ENCODE assay signal across 1 cellular context in genomic region chr1:180935326-180936109, GRCh38.
TF ChIP-seq lines count a peak whose summit lies in the region.

No MANE protein-coding gene starts in this region.

TF ChIP-seq in HepG2, 621 proteins besides CTCF, POLR2A, EP300 and RAD21 (continued from another document and continues in another):
- TF ChIP-seq ZNF318 (CRISPR knock-in tag; IDR thresholded peaks at IDR 0.05) (no peak), MEIS2 (CRISPR knock-in tag; IDR thresholded peaks at IDR 0.05) (peak; percentile 82), ZNF468 (CRISPR knock-in tag; IDR thresholded peaks at IDR 0.05) (no peak), UBTF (CRISPR knock-in tag; IDR thresholded peaks at IDR 0.05) (peak; percentile 82), BORCS8-MEF2B (CRISPR knock-in tag; IDR thresholded peaks at IDR 0.05) (peak; percentile 70; the same call in 1 of the 2 replicates), SSRP1 (CRISPR knock-in tag; IDR thresholded peaks at IDR 0.05) (no peak), ZBTB1 (CRISPR knock-in tag; IDR thresholded peaks at IDR 0.05; ENCODE audit: borderline replicate concordance) (peak; percentile 33; the same call in 1 of the 2 replicates), BHLHE40 (IDR thresholded peaks at IDR 0.05; ENCODE audit: low read length) (no peak), BCL3 (CRISPR knock-in tag; IDR thresholded peaks at IDR 0.05) (no peak), ZNF331 (CRISPR knock-in tag; IDR thresholded peaks at IDR 0.05) (peak; percentile 79), KMT2A (CRISPR knock-in tag; IDR thresholded peaks at IDR 0.05) (0 out of 2 replicates have a peak, but pooled peaks have one; percentile 28), YEATS4 (CRISPR knock-in tag; IDR thresholded peaks at IDR 0.05; ENCODE audit: borderline replicate concordance) (peak; percentile 61; the same call in 1 of the 2 replicates), ZFP36L1 (CRISPR knock-in tag; IDR thresholded peaks at IDR 0.05) (peak; percentile 60; the same call in 1 of the 2 replicates), SAP130 (CRISPR knock-in tag; IDR thresholded peaks at IDR 0.05; ENCODE audit: low read depth) (peak; percentile 83), ZNF251 (CRISPR knock-in tag; IDR thresholded peaks at IDR 0.05) (no peak), NONO (IDR thresholded peaks at IDR 0.05) (no peak), NONO (CRISPR knock-in tag; conservative IDR thresholded peaks at IDR 0.05) (peak; percentile 67), ZFP91 (CRISPR knock-in tag; IDR thresholded peaks at IDR 0.05; ENCODE audit: borderline replicate concordance) (peak; percentile 75), SP2 (CRISPR knock-in tag; IDR thresholded peaks at IDR 0.05) (peak; percentile 9; the same call in 1 of the 2 replicates), THAP11 (CRISPR knock-in tag; IDR thresholded peaks at IDR 0.05) (0 out of 2 replicates have a peak, but pooled peaks have one; percentile 25), SKI (IDR thresholded peaks at IDR 0.05; ENCODE audit: partially characterized antibody) (peak; percentile 57), GATAD2A (CRISPR knock-in tag; IDR thresholded peaks at IDR 0.05) (peak; percentile 51; the same call in 1 of the 2 replicates), ZIK1 (CRISPR knock-in tag; IDR thresholded peaks at IDR 0.05; ENCODE audit: borderline replicate concordance, low read depth) (0 out of 2 replicates have a peak, but pooled peaks have one; percentile 34)
- TF ChIP-seq, protein P1, sequence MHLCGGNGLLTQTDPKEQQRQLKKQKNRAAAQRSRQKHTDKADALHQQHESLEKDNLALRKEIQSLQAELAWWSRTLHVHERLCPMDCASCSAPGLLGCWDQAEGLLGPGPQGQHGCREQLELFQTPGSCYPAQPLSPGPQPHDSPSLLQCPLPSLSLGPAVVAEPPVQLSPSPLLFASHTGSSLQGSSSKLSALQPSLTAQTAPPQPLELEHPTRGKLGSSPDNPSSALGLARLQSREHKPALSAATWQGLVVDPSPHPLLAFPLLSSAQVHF (CRISPR knock-in tag; IDR thresholded peaks at IDR 0.05): peak; percentile 52; the same call in 1 of the 2 replicates
- TF ChIP-seq, protein P2, sequence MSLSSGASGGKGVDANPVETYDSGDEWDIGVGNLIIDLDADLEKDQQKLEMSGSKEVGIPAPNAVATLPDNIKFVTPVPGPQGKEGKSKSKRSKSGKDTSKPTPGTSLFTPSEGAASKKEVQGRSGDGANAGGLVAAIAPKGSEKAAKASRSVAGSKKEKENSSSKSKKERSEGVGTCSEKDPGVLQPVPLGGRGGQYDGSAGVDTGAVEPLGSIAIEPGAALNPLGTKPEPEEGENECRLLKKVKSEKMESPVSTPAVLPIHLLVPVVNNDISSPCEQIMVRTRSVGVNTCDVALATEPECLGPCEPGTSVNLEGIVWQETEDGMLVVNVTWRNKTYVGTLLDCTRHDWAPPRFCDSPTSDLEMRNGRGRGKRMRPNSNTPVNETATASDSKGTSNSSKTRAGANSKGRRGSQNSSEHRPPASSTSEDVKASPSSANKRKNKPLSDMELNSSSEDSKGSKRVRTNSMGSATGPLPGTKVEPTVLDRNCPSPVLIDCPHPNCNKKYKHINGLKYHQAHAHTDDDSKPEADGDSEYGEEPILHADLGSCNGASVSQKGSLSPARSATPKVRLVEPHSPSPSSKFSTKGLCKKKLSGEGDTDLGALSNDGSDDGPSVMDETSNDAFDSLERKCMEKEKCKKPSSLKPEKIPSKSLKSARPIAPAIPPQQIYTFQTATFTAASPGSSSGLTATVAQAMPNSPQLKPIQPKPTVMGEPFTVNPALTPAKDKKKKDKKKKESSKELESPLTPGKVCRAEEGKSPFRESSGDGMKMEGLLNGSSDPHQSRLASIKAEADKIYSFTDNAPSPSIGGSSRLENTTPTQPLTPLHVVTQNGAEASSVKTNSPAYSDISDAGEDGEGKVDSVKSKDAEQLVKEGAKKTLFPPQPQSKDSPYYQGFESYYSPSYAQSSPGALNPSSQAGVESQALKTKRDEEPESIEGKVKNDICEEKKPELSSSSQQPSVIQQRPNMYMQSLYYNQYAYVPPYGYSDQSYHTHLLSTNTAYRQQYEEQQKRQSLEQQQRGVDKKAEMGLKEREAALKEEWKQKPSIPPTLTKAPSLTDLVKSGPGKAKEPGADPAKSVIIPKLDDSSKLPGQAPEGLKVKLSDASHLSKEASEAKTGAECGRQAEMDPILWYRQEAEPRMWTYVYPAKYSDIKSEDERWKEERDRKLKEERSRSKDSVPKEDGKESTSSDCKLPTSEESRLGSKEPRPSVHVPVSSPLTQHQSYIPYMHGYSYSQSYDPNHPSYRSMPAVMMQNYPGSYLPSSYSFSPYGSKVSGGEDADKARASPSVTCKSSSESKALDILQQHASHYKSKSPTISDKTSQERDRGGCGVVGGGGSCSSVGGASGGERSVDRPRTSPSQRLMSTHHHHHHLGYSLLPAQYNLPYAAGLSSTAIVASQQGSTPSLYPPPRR (CRISPR knock-in tag; IDR thresholded peaks at IDR 0.05; ENCODE audit: borderline replicate concordance): no peak
- TF ChIP-seq, protein P3, sequence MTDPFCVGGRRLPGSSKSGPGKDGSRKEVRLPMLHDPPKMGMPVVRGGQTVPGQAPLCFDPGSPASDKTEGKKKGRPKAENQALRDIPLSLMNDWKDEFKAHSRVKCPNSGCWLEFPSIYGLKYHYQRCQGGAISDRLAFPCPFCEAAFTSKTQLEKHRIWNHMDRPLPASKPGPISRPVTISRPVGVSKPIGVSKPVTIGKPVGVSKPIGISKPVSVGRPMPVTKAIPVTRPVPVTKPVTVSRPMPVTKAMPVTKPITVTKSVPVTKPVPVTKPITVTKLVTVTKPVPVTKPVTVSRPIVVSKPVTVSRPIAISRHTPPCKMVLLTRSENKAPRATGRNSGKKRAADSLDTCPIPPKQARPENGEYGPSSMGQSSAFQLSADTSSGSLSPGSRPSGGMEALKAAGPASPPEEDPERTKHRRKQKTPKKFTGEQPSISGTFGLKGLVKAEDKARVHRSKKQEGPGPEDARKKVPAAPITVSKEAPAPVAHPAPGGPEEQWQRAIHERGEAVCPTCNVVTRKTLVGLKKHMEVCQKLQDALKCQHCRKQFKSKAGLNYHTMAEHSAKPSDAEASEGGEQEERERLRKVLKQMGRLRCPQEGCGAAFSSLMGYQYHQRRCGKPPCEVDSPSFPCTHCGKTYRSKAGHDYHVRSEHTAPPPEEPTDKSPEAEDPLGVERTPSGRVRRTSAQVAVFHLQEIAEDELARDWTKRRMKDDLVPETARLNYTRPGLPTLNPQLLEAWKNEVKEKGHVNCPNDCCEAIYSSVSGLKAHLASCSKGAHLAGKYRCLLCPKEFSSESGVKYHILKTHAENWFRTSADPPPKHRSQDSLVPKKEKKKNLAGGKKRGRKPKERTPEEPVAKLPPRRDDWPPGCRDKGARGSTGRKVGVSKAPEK (CRISPR knock-in tag; IDR thresholded peaks at IDR 0.05; ENCODE audit: borderline replicate concordance): 0 out of 2 replicates have a peak, but pooled peaks have one; percentile 6
- TF ChIP-seq, protein P4, sequence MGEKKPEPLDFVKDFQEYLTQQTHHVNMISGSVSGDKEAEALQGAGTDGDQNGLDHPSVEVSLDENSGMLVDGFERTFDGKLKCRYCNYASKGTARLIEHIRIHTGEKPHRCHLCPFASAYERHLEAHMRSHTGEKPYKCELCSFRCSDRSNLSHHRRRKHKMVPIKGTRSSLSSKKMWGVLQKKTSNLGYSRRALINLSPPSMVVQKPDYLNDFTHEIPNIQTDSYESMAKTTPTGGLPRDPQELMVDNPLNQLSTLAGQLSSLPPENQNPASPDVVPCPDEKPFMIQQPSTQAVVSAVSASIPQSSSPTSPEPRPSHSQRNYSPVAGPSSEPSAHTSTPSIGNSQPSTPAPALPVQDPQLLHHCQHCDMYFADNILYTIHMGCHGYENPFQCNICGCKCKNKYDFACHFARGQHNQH (CRISPR knock-in tag; IDR thresholded peaks at IDR 0.05): peak; percentile 70
